9 cellular contexts compared by ENCODE assay signal in genomic region chr5:124908603-124909451, GRCh38.
DNase-seq lines count a peak whose midpoint lies in the region; ATAC-seq lines count a peak whose summit lies in the region.
"Had no signal": no experiment of that assay in that cellular context is flagged by ENCODE, and none has a peak within 500 bp of the region (broad histone marks: within the 10 kb centered on the region; RNA-seq: fewer than 3 reads in every experiment).

No MANE protein-coding gene starts in this region.

- H3K4me1 Mint-ChIP-seq in activated T-helper 2 cell treated with anti-CD3 and anti-CD28 coated beads, Interferon-gamma antibody, Interleukin-2, Interleukin-4, amounts not matched to agents 10 μg/mL and 5 μg/mL and 100 μg/mL, durations not matched to agents 14 hours and 24 hours and 36 hours (ENCODE audit: low read depth), result peaks cover 1% of the 10 kb centered on the region

- H3K9me3 Mint-ChIP-seq in activated T-helper 2 cell treated with anti-CD3 and anti-CD28 coated beads, Interferon-gamma antibody, Interleukin-2, Interleukin-4, amounts not matched to agents 10 μg/mL and 5 μg/mL and 100 μg/mL, durations not matched to agents 14 hours and 24 hours and 36 hours, result no peaks in the 10 kb centered on the region
- H3K9me3 Mint-ChIP-seq: T-helper 1 cell treated with Interleukin-12 subunit alpha and Interleukin-12 subunit beta and Interleukin-4 antibody, amounts not matched to agents 30 μg/mL and 1 μg/mL, for 36 hours had no signal

- H3K27ac Mint-ChIP-seq in activated T-helper 2 cell treated with anti-CD3 and anti-CD28 coated beads, Interferon-gamma antibody, Interleukin-2, Interleukin-4, amounts not matched to agents 10 μg/mL and 5 μg/mL and 100 μg/mL, durations not matched to agents 14 hours and 24 hours and 36 hours, result no peak overlapping the region
- H3K27ac Mint-ChIP-seq: T-helper 1 cell treated with Interleukin-12 subunit alpha and Interleukin-12 subunit beta and Interleukin-4 antibody, amounts not matched to agents 30 μg/mL and 1 μg/mL, for 36 hours had no signal

- no peaks in the 10 kb centered on the region for H3K27me3 Mint-ChIP-seq in activated T-helper 2 cell treated with anti-CD3 and anti-CD28 coated beads, Interferon-gamma antibody, Interleukin-2, Interleukin-4, amounts not matched to agents 10 μg/mL and 5 μg/mL and 100 μg/mL, durations not matched to agents 14 hours and 24 hours and 36 hours (ENCODE audit: low read depth)

- no peak for DNase-seq in activated CD4-positive, CD25-positive, alpha-beta regulatory T cell (lab: John Stamatoyannopoulos, UW)
- peak; percentile 100 for DNase-seq in NCI-H69 (lab: John Stamatoyannopoulos, UW)
- no peak for DNase-seq in left cardiac atrium
- DNase-seq in NCI-H1048 (lab: John Stamatoyannopoulos, UW), result no peak
- DNase-seq in medulla oblongata (ENCODE audit: extremely low spot score), result no peak
- no peak for DNase-seq in activated T-helper 2 cell treated with anti-CD3 and anti-CD28 coated beads, Interferon-gamma antibody, Interleukin-2, Interleukin-4, amounts not matched to agents 10 μg/mL and 5 μg/mL and 100 μg/mL, durations not matched to agents 14 hours and 24 hours and 36 hours (ENCODE audit: low spot score)

- peak; percentile 25 to 41 for ATAC-seq in activated CD4-positive, CD25-positive, alpha-beta regulatory T cell treated with anti-CD3 and anti-CD28 coated beads, Interleukin-2, amount 50 U/mL, for 24 hours
- ATAC-seq in HG03095 (IDR thresholded peaks at IDR 0.05; ENCODE audit: unreplicated experiment), result peak; percentile 73
- ATAC-seq in left cardiac atrium, result peak; percentile 21 to 81

- intact Hi-C loops in left cardiac atrium (cut with DNase I), result loop anchor here in 1 of 2 donors (10.0 kb wide), 1 partner anchor 254 kb away; no protein-coding TSS in a partner anchor
- intact Hi-C loops in activated T-helper 2 cell treated with anti-CD3 and anti-CD28 coated beads, Interferon-gamma antibody, Interleukin-2, Interleukin-4, amounts not matched to agents 10 μg/mL and 5 μg/mL and 100 μg/mL, durations not matched to agents 14 hours and 24 hours and 36 hours (cut with micrococcal nuclease), result no loop called here

- no peak overlapping the region for H3K4me3 Mint-ChIP-seq in activated T-helper 2 cell treated with anti-CD3 and anti-CD28 coated beads, Interferon-gamma antibody, Interleukin-2, Interleukin-4, amounts not matched to agents 10 μg/mL and 5 μg/mL and 100 μg/mL, durations not matched to agents 14 hours and 24 hours and 36 hours (ENCODE audit: low read depth)
- H3K4me3 Mint-ChIP-seq: T-helper 1 cell treated with Interleukin-12 subunit alpha and Interleukin-12 subunit beta and Interleukin-4 antibody, amounts not matched to agents 30 μg/mL and 1 μg/mL, for 36 hours had no signal

- no peaks in the 10 kb centered on the region for H3K36me3 Mint-ChIP-seq in activated T-helper 2 cell treated with anti-CD3 and anti-CD28 coated beads, Interferon-gamma antibody, Interleukin-2, Interleukin-4, amounts not matched to agents 10 μg/mL and 5 μg/mL and 100 μg/mL, durations not matched to agents 14 hours and 24 hours and 36 hours (ENCODE audit: low read depth)
